In the genomic region with DNA sequence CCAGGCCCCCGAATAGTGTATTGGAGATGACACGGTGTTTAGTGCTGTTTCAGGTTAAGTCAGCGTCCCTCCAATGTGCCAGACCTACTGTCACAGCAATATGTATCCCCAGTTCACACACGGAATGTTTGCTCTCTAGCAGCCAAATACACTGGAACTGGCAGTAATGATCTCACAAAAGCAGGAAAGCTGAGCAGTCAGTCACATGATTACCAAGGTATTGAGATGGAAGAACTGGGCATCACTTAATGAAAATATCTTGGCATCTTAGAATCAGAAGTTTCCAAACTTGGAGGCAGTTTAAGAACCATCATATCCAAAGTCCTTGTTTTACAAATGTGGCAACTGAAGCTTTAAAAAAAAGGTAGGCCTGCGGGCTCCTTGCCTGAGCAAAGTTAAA, we compare ENCODE assay signal across 13 cellular contexts. TPM values are rescaled to one million over a fixed set of nuclear protein-coding genes. Genes with fewer than 3 reads are reported as not detected.
DNase-seq lines count a peak whose midpoint lies in the region; ATAC-seq, FAIRE-seq and TF ChIP-seq lines count a peak whose summit lies in the region.
"Had no signal": no experiment of that assay in that cellular context is flagged by ENCODE, and none has a peak within 500 bp of the region (broad histone marks: within the 10 kb centered on the region; RNA-seq: fewer than 3 reads in every experiment).

No MANE protein-coding gene starts in this region.

- no peaks in the 10 kb centered on the region for H3K36me3 ChIP-seq in CD4-positive, CD25-positive, alpha-beta regulatory T cell (ENCODE audit: control insufficient read depth, insufficient read depth, low read length)
- H3K36me3 ChIP-seq in endothelial cell of umbilical vein (ENCODE audit: control insufficient read depth in 2 of 2, extremely low read depth in 1 of 2, insufficient read depth in 2 of 2, low read length in 2 of 2): no peaks in the 10 kb centered on the region

- H3K27me3 Mint-ChIP-seq in CD4-positive, CD25-positive, alpha-beta regulatory T cell: no peaks in the 10 kb centered on the region
- H3K27me3 Mint-ChIP-seq in WTC11 (ENCODE audit: low read depth) (no peaks in the 10 kb centered on the region), mesothelial cell of epicardium (ENCODE audit: low read depth) (no peaks in the 10 kb centered on the region)

- peaks cover 57% of the 10 kb centered on the region for H3K4me1 ChIP-seq in CD4-positive, CD25-positive, alpha-beta regulatory T cell (ENCODE audit: control insufficient read depth, insufficient read depth, low read length, poor library complexity, severe bottlenecking)
- peaks cover 20% of the 10 kb centered on the region for H3K4me1 ChIP-seq in endothelial cell of umbilical vein (ENCODE audit: control insufficient read depth, extremely low read depth, insufficient read depth, low read length)

- dilution Hi-C loops in endothelial cell of umbilical vein (cut with MboI; ENCODE audit: extremely low pct_ligation_motif_present, low sequenced_read_pairs): no loop called here

- ATAC-seq in CD4-positive, CD25-positive, alpha-beta regulatory T cell (ENCODE audit: low read depth in 2 of 2): no peak
- no peak for ATAC-seq in WTC11
- ATAC-seq: left colon, PC-3 had no signal

- peak overlapping the region; percentile 67 to 88 (median 87) for H3K27ac Mint-ChIP-seq in CD4-positive, CD25-positive, alpha-beta regulatory T cell
- no peak overlapping the region for H3K27ac Mint-ChIP-seq in WTC11
- no peak overlapping the region for H3K27ac Mint-ChIP-seq in mesothelial cell of epicardium
- H3K27ac Mint-ChIP-seq: HFFc6 had no signal

- FAIRE-seq in GM19239 (lab: Jason Lieb, UNC) (peak; percentile 68), endothelial cell of umbilical vein (lab: Jason Lieb, UNC) (peak; percentile 47)

- H3K27me3 ChIP-seq in CD4-positive, CD25-positive, alpha-beta regulatory T cell (ENCODE audit: control insufficient read depth, insufficient read depth, low read length): no peaks in the 10 kb centered on the region
- H3K27me3 ChIP-seq in endothelial cell of umbilical vein (ENCODE audit: control insufficient read depth in 2 of 2, insufficient read depth in 2 of 2, low read length in 2 of 2): no peaks in the 10 kb centered on the region

- TF ChIP-seq CTCF in endothelial cell of umbilical vein (IDR thresholded peaks at IDR 0.05; ENCODE audit: extremely low read depth in 1 of 2, insufficient read depth in 1 of 2, low read depth in 1 of 2, low read length in 2 of 2) (no peak), WTC11 (IDR thresholded peaks at IDR 0.05) (no peak), mesothelial cell of epicardium (IDR thresholded peaks at IDR 0.05; ENCODE audit: unreplicated experiment) (no peak)

- no peak overlapping the region for H3K4me2 ChIP-seq in endothelial cell of umbilical vein (ENCODE audit: insufficient read depth, low read length)

- intact Hi-C loops in endothelial cell of umbilical vein (cut with micrococcal nuclease): loop anchor here (5.0 kb wide), 1 partner anchor 352 kb away; a partner anchor contains a TSS
- intact Hi-C loops in posterior vena cava (cut with DNase I): loop anchor here (5.0 to 10.0 kb wide), 3 partner anchors 63 to 112 kb away; a partner anchor contains a TSS

- H3K4me1 Mint-ChIP-seq in CD4-positive, CD25-positive, alpha-beta regulatory T cell: peaks cover 29 to 78% (median 51%) of the 10 kb centered on the region in 4 donors
- peaks cover 7% of the 10 kb centered on the region for H3K4me1 Mint-ChIP-seq in WTC11
- peaks cover 13% of the 10 kb centered on the region for H3K4me1 Mint-ChIP-seq in mesothelial cell of epicardium

- peak overlapping the region; percentile 13 for H2AFZ ChIP-seq in endothelial cell of umbilical vein (ENCODE audit: low read depth, low read length)
- H2AFZ ChIP-seq: parathyroid adenoma had no signal

- peaks cover 0 to 1% (median 0%) of the 10 kb centered on the region in 7 donors for H3K9me3 Mint-ChIP-seq in CD4-positive, CD25-positive, alpha-beta regulatory T cell
- H3K9me3 Mint-ChIP-seq in WTC11 (no peaks in the 10 kb centered on the region), mesothelial cell of epicardium (no peaks in the 10 kb centered on the region)
- H3K9me3 Mint-ChIP-seq: HFFc6 had no signal

- no peak for TF ChIP-seq POLR2A in endothelial cell of umbilical vein (IDR thresholded peaks at IDR 0.05; ENCODE audit: low read depth, low read length)

- no peak for DNase-seq in CD4-positive, CD25-positive, alpha-beta regulatory T cell
- DNase-seq in GM19239 (ENCODE audit: insufficient read length, low spot score) (no peak), endothelial cell of umbilical vein (ENCODE audit: low read depth, low spot score) (peak; percentile 24), posterior vena cava (ENCODE audit: low spot score) (peak; percentile 4), NCI-H82 treated with DMSO at 0.1 percent for 48 hours (lab: John Stamatoyannopoulos, UW; ENCODE audit: unreplicated experiment) (no peak), WTC11 (ENCODE audit: low spot score) (no peak), mesothelial cell of epicardium (ENCODE audit: low spot score in 2 of 2, unreplicated experiment in 2 of 2) (no peak)
- DNase-seq: COR-L47, HFFc6, left colon, NCI-H1048, PC-3 had no signal

- peaks cover 3% of the 10 kb centered on the region for H3K36me3 Mint-ChIP-seq in CD4-positive, CD25-positive, alpha-beta regulatory T cell
- no peaks in the 10 kb centered on the region for H3K36me3 Mint-ChIP-seq in WTC11
- H3K36me3 Mint-ChIP-seq in mesothelial cell of epicardium: no peaks in the 10 kb centered on the region

- H3K4me3 ChIP-seq in CD4-positive, CD25-positive, alpha-beta regulatory T cell (ENCODE audit: low read depth, low read length): no peak overlapping the region
- H3K4me3 ChIP-seq in endothelial cell of umbilical vein (replicated peaks in 1 of 3; ENCODE audit: insufficient read depth in 1 of 3, low read depth in 1 of 3, low read length in 3 of 3): no peak overlapping the region

- BruUV-seq in endothelial cell of umbilical vein (replicated peaks; lab: Mats Ljungman, UMichigan): no TSS peak

- CTCF ChIA-PET in endothelial cell of umbilical vein (lab: Charles Lee): interaction anchor here (0.8 to 1.8 kb wide), 4 partner anchors 23 to 111 kb away, joined by 3 to 5 read pairs (median 4); no protein-coding TSS in a partner anchor
- CTCF ChIA-PET in WTC11 (lab: Charles Lee): no interaction called here

- H3K9ac ChIP-seq in endothelial cell of umbilical vein (replicated peaks; ENCODE audit: extremely low read depth, insufficient read depth, low read length): no peak overlapping the region
- H3K9ac ChIP-seq: parathyroid adenoma had no signal

- no peaks in the 10 kb centered on the region for H3K79me2 ChIP-seq in endothelial cell of umbilical vein (ENCODE audit: control insufficient read depth, insufficient read depth, low read length)
- H3K79me2 ChIP-seq: parathyroid adenoma had no signal

- peak overlapping the region; percentile 77 for H3K27ac ChIP-seq in CD4-positive, CD25-positive, alpha-beta regulatory T cell (ENCODE audit: insufficient read depth, low read length, poor library complexity, severe bottlenecking)
- no peak overlapping the region for H3K27ac ChIP-seq in endothelial cell of umbilical vein (ENCODE audit: insufficient read depth, low read depth, low read length)
- H3K27ac ChIP-seq: parathyroid adenoma had no signal

- H3K9me3 ChIP-seq in CD4-positive, CD25-positive, alpha-beta regulatory T cell (ENCODE audit: control insufficient read depth in 2 of 2, low read length in 2 of 2): no peaks in the 10 kb centered on the region
- H3K9me3 ChIP-seq in endothelial cell of umbilical vein (replicated peaks; ENCODE audit: control insufficient read depth, insufficient read depth, low read length): no peaks in the 10 kb centered on the region

- no peaks in the 10 kb centered on the region for H3K9me1 ChIP-seq in endothelial cell of umbilical vein (replicated peaks; ENCODE audit: control insufficient read depth, extremely low read depth, insufficient read depth, low read length)

- POLR2A ChIA-PET in endothelial cell of umbilical vein (lab: Charles Lee) (no interaction called here), WTC11 (lab: Charles Lee) (no interaction called here)

- H3K4me3 Mint-ChIP-seq in CD4-positive, CD25-positive, alpha-beta regulatory T cell: peak overlapping the region in 3 of 4 donors; percentile 46 to 79 (median 73)
- H3K4me3 Mint-ChIP-seq in WTC11: no peak overlapping the region
- no peak overlapping the region for H3K4me3 Mint-ChIP-seq in mesothelial cell of epicardium
- H3K4me3 Mint-ChIP-seq: HFFc6 had no signal

- H4K20me1 ChIP-seq in endothelial cell of umbilical vein (replicated peaks; ENCODE audit: control insufficient read depth, extremely low read depth, insufficient read depth, low read length): no peaks in the 10 kb centered on the region

TF ChIP-seq in endothelial cell of umbilical vein, 7 proteins besides CTCF, POLR2A, EP300 and RAD21 (continues in another document):
- TF ChIP-seq GATA2 (IDR thresholded peaks at IDR 0.05; ENCODE audit: insufficient read depth, insufficient read length, low read depth, low read length): no peak
- TF ChIP-seq, protein P1, sequence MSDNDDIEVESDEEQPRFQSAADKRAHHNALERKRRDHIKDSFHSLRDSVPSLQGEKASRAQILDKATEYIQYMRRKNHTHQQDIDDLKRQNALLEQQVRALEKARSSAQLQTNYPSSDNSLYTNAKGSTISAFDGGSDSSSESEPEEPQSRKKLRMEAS (IDR thresholded peaks at IDR 0.05; ENCODE audit: insufficient read depth, insufficient read length): no peak

TF ChIP-seq in WTC11, 78 proteins besides CTCF, POLR2A, EP300 and RAD21 (continues in another document):
- TF ChIP-seq JUN (CRISPR knock-in tag; IDR thresholded peaks at IDR 0.05): no peak

RNA-seq across cellular contexts. Expression of a gene that starts 23.3 kb away (rescaled TPM):
- total RNA-seq in CD4-positive, CD25-positive, alpha-beta regulatory T cell: 16.8 TPM
- 100 to 1,000 TPM; 106 to 170 (median 143) TPM for polyA plus RNA-seq in CD4-positive, CD25-positive, alpha-beta regulatory T cell
- total RNA-seq in endothelial cell of umbilical vein: 0.75 and 1.4 TPM in 2 replicates
- 4.4 and 6.0 TPM in 2 replicates for polyA plus RNA-seq in endothelial cell of umbilical vein
- 3.4 and 3.7 TPM in 2 replicates for polyA plus RNA-seq in endothelial cell of umbilical vein (2011; cell fraction: cytosol; rRNA removed)
- polyA plus RNA-seq in endothelial cell of umbilical vein (2011; cell fraction: nucleus; rRNA removed): 0.74 and 1.1 TPM in 2 replicates
- polyA plus RNA-seq in endothelial cell of umbilical vein (2012): 2.7 and 3.6 TPM in 2 replicates
- 1.1 and 6.6 TPM in 2 replicates for polyA minus RNA-seq in endothelial cell of umbilical vein
- polyA minus RNA-seq in endothelial cell of umbilical vein (2011; cell fraction: cytosol; rRNA and poly(A)+ RNA removed): 1.2 TPM
- polyA minus RNA-seq in endothelial cell of umbilical vein (2011; cell fraction: nucleus; rRNA and poly(A)+ RNA removed): not detected in 2 replicates
- total RNA-seq in posterior vena cava: 1 to 10 TPM; 4.6 to 5.6 TPM
- total RNA-seq in WTC11 (2021): 0.41 to 0.73 TPM (median 0.42 TPM) in 3 replicates
- 0.69 to 1.6 TPM (median 1.1 TPM) in 3 replicates for total RNA-seq in mesothelial cell of epicardium
- total RNA-seq: HFFc6, PC-3 had no signal

Comparison
In these comparisons a context has a peak if more than half of its experiments do, and no peak if none do; other contexts are left out.
1. DNase-seq: peak in endothelial cell of umbilical vein (single experiment) and posterior vena cava (single experiment); none in CD4-positive, CD25-positive, alpha-beta regulatory T cell (0 of 3), GM19239 (single experiment), NCI-H82 treated with DMSO at 0.1 percent for 48 hours (single experiment), WTC11 (single experiment) and mesothelial cell of epicardium (0 of 2).
2. H3K27ac Mint-ChIP-seq: peak in CD4-positive, CD25-positive, alpha-beta regulatory T cell (3 of 3); none in WTC11 (single experiment) and mesothelial cell of epicardium (single experiment).
3. H3K4me3 Mint-ChIP-seq: peak in CD4-positive, CD25-positive, alpha-beta regulatory T cell (3 of 4); none in WTC11 (single experiment) and mesothelial cell of epicardium (single experiment).